Comparison of ENCODE assay signal across 10 cellular contexts in genomic region chr2:2743164-2743571, GRCh38.
A peak's percentile ranks its signal among the peaks of the same experiment; 100 is the strongest.
DNase-seq lines count a peak whose midpoint lies in the region; ATAC-seq and TF ChIP-seq lines count a peak whose summit lies in the region.
"Had no signal": no experiment of that assay in that cellular context is flagged by ENCODE, and none has a peak within 500 bp of the region (broad histone marks: within the 10 kb centered on the region; RNA-seq: fewer than 3 reads in every experiment).

No MANE protein-coding gene starts in this region.

- H4K20me1 ChIP-seq in neural cell (ENCODE audit: insufficient read depth): no peaks in the 10 kb centered on the region

- POLR2A ChIA-PET in CD4-positive, alpha-beta memory T cell (lab: Charles Lee; ENCODE audit: partially characterized antibody): no interaction called here

- no peak overlapping the region for H3K4me3 Mint-ChIP-seq in CD4-positive, alpha-beta memory T cell
- H3K4me3 Mint-ChIP-seq: CD14-positive monocyte, immature natural killer cell had no signal

- H3K36me3 ChIP-seq in neural cell (ENCODE audit: insufficient read depth, low read length): no peaks in the 10 kb centered on the region
- no peaks in the 10 kb centered on the region for H3K36me3 ChIP-seq in CD4-positive, alpha-beta memory T cell (ENCODE audit: insufficient read depth, low read length)

- DNase-seq in Daoy (ENCODE audit: low read depth): peak; percentile 93
- DNase-seq in RPMI7951 (ENCODE audit: low read depth): peak; percentile 55
- DNase-seq in foreskin keratinocyte: peak; percentile 74 to 89
- DNase-seq in OCI-M1 (lab: John Stamatoyannopoulos, UW): no peak
- DNase-seq in CD4-positive, alpha-beta memory T cell: no peak
- DNase-seq: immature natural killer cell had no signal

- H3K4me1 ChIP-seq in foreskin keratinocyte: peaks cover 25% of the 10 kb centered on the region
- H3K4me1 ChIP-seq in CD4-positive, alpha-beta memory T cell (ENCODE audit: insufficient read depth, low read length): no peaks in the 10 kb centered on the region

- intact Hi-C loops in CD4-positive, alpha-beta memory T cell (cut with micrococcal nuclease): no loop called here

- no peak overlapping the region for H3K27ac Mint-ChIP-seq in CD4-positive, alpha-beta memory T cell
- H3K27ac Mint-ChIP-seq: CD14-positive monocyte, immature natural killer cell had no signal

- no peaks in the 10 kb centered on the region for H3K79me2 ChIP-seq in neural cell (replicated peaks; ENCODE audit: insufficient read depth, low read length)

- H3F3A ChIP-seq in neural cell (ENCODE audit: insufficient read depth, low read length, poor library complexity, severe bottlenecking): no peaks in the 10 kb centered on the region

- H3K27ac ChIP-seq in foreskin keratinocyte: peak overlapping the region; percentile 1
- H3K27ac ChIP-seq in neural cell (ENCODE audit: low read length): peak overlapping the region; percentile 35
- H3K27ac ChIP-seq in CD4-positive, alpha-beta memory T cell (ENCODE audit: low read depth, low read length): no peak overlapping the region

- H3K4me3 ChIP-seq in neural cell (ENCODE audit: low read length): no peak overlapping the region
- H3K4me3 ChIP-seq in CD4-positive, alpha-beta memory T cell (ENCODE audit: low read length in 2 of 2): no peak overlapping the region

- no peak for TF ChIP-seq EP300 in neural cell (conservative IDR thresholded peaks at IDR 0.05; ENCODE audit: poor library complexity, severe bottlenecking)

- H3K9me3 Mint-ChIP-seq in CD4-positive, alpha-beta memory T cell: peaks cover 0 to 5% (median 0%) of the 10 kb centered on the region in 8 donors
- H3K9me3 Mint-ChIP-seq: immature natural killer cell had no signal

- peak overlapping the region; percentile 32 for H3K9ac ChIP-seq in neural cell (ENCODE audit: low read length)

- CTCF ChIA-PET in CD4-positive, alpha-beta memory T cell (lab: Charles Lee; ENCODE audit: partially characterized antibody): no interaction called here

- H3K27me3 Mint-ChIP-seq in CD4-positive, alpha-beta memory T cell: peaks cover 0 to 3% of the 10 kb centered on the region in 2 donors

- H3K9me2 ChIP-seq in neural cell (ENCODE audit: insufficient read depth, low read length): no peaks in the 10 kb centered on the region

- no peak overlapping the region for H3K4me2 ChIP-seq in neural cell (ENCODE audit: low read length)

- ATAC-seq in foreskin keratinocyte: peak; percentile 75
- ATAC-seq in HG02642 (IDR thresholded peaks at IDR 0.05; ENCODE audit: poor library complexity, unreplicated experiment): no peak
- no peak for ATAC-seq in HG02884 (IDR thresholded peaks at IDR 0.05; ENCODE audit: unreplicated experiment)

- TF ChIP-seq CTCF in foreskin keratinocyte (conservative IDR thresholded peaks at IDR 0.05): no peak
- no peak for TF ChIP-seq CTCF in neural cell (IDR thresholded peaks at IDR 0.05; ENCODE audit: poor library complexity, severe bottlenecking)

- no peaks in the 10 kb centered on the region for H3K36me3 Mint-ChIP-seq in CD4-positive, alpha-beta memory T cell
- H3K36me3 Mint-ChIP-seq: CD14-positive monocyte, immature natural killer cell had no signal

- H3K27me3 ChIP-seq in foreskin keratinocyte: no peaks in the 10 kb centered on the region
- no peaks in the 10 kb centered on the region for H3K27me3 ChIP-seq in neural cell (ENCODE audit: insufficient read depth, low read depth, low read length)
- H3K27me3 ChIP-seq in CD4-positive, alpha-beta memory T cell (ENCODE audit: insufficient read depth, low read length): no peaks in the 10 kb centered on the region

- no peaks in the 10 kb centered on the region for H3K4me1 Mint-ChIP-seq in CD4-positive, alpha-beta memory T cell
- H3K4me1 Mint-ChIP-seq: CD14-positive monocyte, immature natural killer cell had no signal

- no peaks in the 10 kb centered on the region for H3K9me3 ChIP-seq in neural cell (ENCODE audit: low read length)
- H3K9me3 ChIP-seq in CD4-positive, alpha-beta memory T cell (ENCODE audit: control insufficient read depth in 1 of 2, low read length in 2 of 2): no peaks in the 10 kb centered on the region

- no peak overlapping the region for H2AFZ ChIP-seq in neural cell (ENCODE audit: low read depth, low read length)

- no peak for TF ChIP-seq RAD21 in neural cell (conservative IDR thresholded peaks at IDR 0.05)

TF ChIP-seq in neural cell, 6 proteins besides CTCF, POLR2A, EP300 and RAD21:
- no peak for TF ChIP-seq TAF1 (IDR thresholded peaks at IDR 0.05; ENCODE audit: low read depth)
- no peak for TF ChIP-seq SMC3 (conservative IDR thresholded peaks at IDR 0.05; ENCODE audit: poor library complexity)
- TF ChIP-seq REST (IDR thresholded peaks at IDR 0.05; ENCODE audit: borderline replicate concordance): no peak
- TF ChIP-seq MXI1 (conservative IDR thresholded peaks at IDR 0.05; ENCODE audit: poor library complexity, severe bottlenecking): no peak
- no peak for TF ChIP-seq EZH2 (IDR thresholded peaks at IDR 0.05; ENCODE audit: borderline replicate concordance, insufficient read depth, low read length, poor library complexity, severe bottlenecking)
- no peak for TF ChIP-seq POLR2AphosphoS5 (IDR thresholded peaks at IDR 0.05)

Comparison
In these comparisons a context has a peak if more than half of its experiments do, and no peak if none do; other contexts are left out.
1. DNase-seq: peak in Daoy (single experiment), RPMI7951 (single experiment) and foreskin keratinocyte (2 of 2); none in OCI-M1 (single experiment) and CD4-positive, alpha-beta memory T cell (0 of 5).